In genomic region chr9:135979472-135980166, GRCh38 we compare ENCODE assay signal across 24 cellular contexts. TPM values are rescaled to one million over a fixed set of nuclear protein-coding genes. Genes with fewer than 3 reads are reported as not detected.
A peak's percentile ranks its signal among the peaks of the same experiment; 100 is the strongest.
DNase-seq lines count a peak whose midpoint lies in the region; TF ChIP-seq lines count a peak whose summit lies in the region.
"Had no signal": no experiment of that assay in that cellular context is flagged by ENCODE, and none has a peak within 500 bp of the region (broad histone marks: within the 10 kb centered on the region; RNA-seq: fewer than 3 reads in every experiment).

No MANE protein-coding gene starts in this region.

- no peaks in the 10 kb centered on the region for H3K9me3 ChIP-seq in tibial nerve
- H3K9me3 ChIP-seq: heart left ventricle, right lobe of liver, suprapubic skin had no signal

- POLR2A ChIA-PET in activated CD4-positive, alpha-beta T cell treated with anti-CD3 and anti-CD28 coated beads, Interleukin-2, amount 10 ng/mL, durations not matched to agents 7 days and 5 days (lab: Charles Lee), result no interaction called here

- peak overlapping the region; percentile 65 for H3K27ac ChIP-seq in layer of hippocampus (ENCODE audit: low read depth, low read length)
- peak overlapping the region; percentile 56 to 89 (median 70) for H3K27ac ChIP-seq in tibial nerve
- H3K27ac ChIP-seq: heart left ventricle, neural progenitor cell, right lobe of liver, suprapubic skin had no signal

- CTCF ChIA-PET in activated CD4-positive, alpha-beta T cell treated with anti-CD3 and anti-CD28 coated beads, Interleukin-2, amount 10 ng/mL, durations not matched to agents 7 days and 5 days (lab: Charles Lee), result no interaction called here

- H3K27me3 ChIP-seq in layer of hippocampus (ENCODE audit: control insufficient read depth, insufficient read depth, low read length), result no peaks in the 10 kb centered on the region
- H3K27me3 ChIP-seq in tibial nerve, result peaks cover 0 to 12% of the 10 kb centered on the region in 2 donors
- H3K27me3 ChIP-seq: neural progenitor cell, right lobe of liver had no signal

- H3K27ac Mint-ChIP-seq in activated CD4-positive, alpha-beta T cell treated with anti-CD3 and anti-CD28 coated beads, Interleukin-2, amount 10 ng/mL, durations not matched to agents 7 days and 5 days, result peak overlapping the region; percentile 90
- H3K27ac Mint-ChIP-seq in activated naive CD8-positive, alpha-beta T cell, result no peak overlapping the region
- H3K27ac Mint-ChIP-seq: activated T-cell treated with anti-CD3 and anti-CD28 coated beads, Interleukin-2, amount 50 U/mL, for 24 hours; stimulated activated effector memory CD8-positive, alpha-beta T cell treated with anti-CD3 and anti-CD28 coated beads, Interleukin-12 subunit alpha, Interleukin-12 subunit beta, amount 100 ng/mL, for 72 hours had no signal

- DNase-seq in activated CD4-positive, alpha-beta T cell treated with anti-CD3 and anti-CD28 coated beads, Interleukin-2, amount 10 ng/mL, durations not matched to agents 7 days and 5 days, result no peak
- DNase-seq in activated CD4-positive, alpha-beta T cell treated with anti-CD3 and anti-CD28 coated beads for 4 hours, result no peak
- DNase-seq in tibial nerve (ENCODE audit: low spot score in 2 of 2) (no peak), iPS-NIHi7 (ENCODE audit: extremely low spot score) (no peak), NK-92 (lab: John Stamatoyannopoulos, UW; ENCODE audit: unreplicated experiment) (no peak), NCI-H510A treated with DMSO at 0.1 percent for 48 hours (lab: John Stamatoyannopoulos, UW) (no peak)
- DNase-seq: AML-193, amniotic stem cell, erythroblast, heart left ventricle, KG1, MM.1S, NCI-H1417, NCI-H2029 treated with DMSO at 0.1 percent for 48 hours, NCI-H226, NCI-H748 treated with DMSO at 0.1 percent for 48 hours had no signal

- no peak overlapping the region for H3K4me3 Mint-ChIP-seq in activated CD4-positive, alpha-beta T cell treated with anti-CD3 and anti-CD28 coated beads, Interleukin-2, amount 10 ng/mL, durations not matched to agents 7 days and 5 days
- H3K4me3 Mint-ChIP-seq in activated naive CD8-positive, alpha-beta T cell, result peak overlapping the region; percentile 40
- H3K4me3 Mint-ChIP-seq: activated T-cell treated with anti-CD3 and anti-CD28 coated beads, Interleukin-2, amount 50 U/mL, for 24 hours; neural progenitor cell; stimulated activated effector memory CD8-positive, alpha-beta T cell treated with anti-CD3 and anti-CD28 coated beads, Interleukin-12 subunit alpha, Interleukin-12 subunit beta, amount 100 ng/mL, for 72 hours; T-helper 1 cell treated with Interleukin-12 subunit alpha and Interleukin-12 subunit beta and Interleukin-4 antibody, amounts not matched to agents 30 μg/mL and 1 μg/mL, for 36 hours had no signal

- TF ChIP-seq CTCF in tibial nerve (IDR thresholded peaks at IDR 0.05), result no peak

- H3K9me3 Mint-ChIP-seq in activated CD4-positive, alpha-beta T cell treated with anti-CD3 and anti-CD28 coated beads, Interleukin-2, amount 10 ng/mL, durations not matched to agents 7 days and 5 days, result no peaks in the 10 kb centered on the region
- no peaks in the 10 kb centered on the region for H3K9me3 Mint-ChIP-seq in activated naive CD8-positive, alpha-beta T cell (ENCODE audit: low read depth)
- H3K9me3 Mint-ChIP-seq: activated T-cell treated with anti-CD3 and anti-CD28 coated beads, Interleukin-2, amount 50 U/mL, for 24 hours; neural progenitor cell; stimulated activated effector memory CD8-positive, alpha-beta T cell treated with anti-CD3 and anti-CD28 coated beads, Interleukin-12 subunit alpha, Interleukin-12 subunit beta, amount 100 ng/mL, for 72 hours; T-helper 1 cell treated with Interleukin-12 subunit alpha and Interleukin-12 subunit beta and Interleukin-4 antibody, amounts not matched to agents 30 μg/mL and 1 μg/mL, for 36 hours had no signal

- 50 to 52% methylated on average over 16 to 20 of the region's 20 CpGs for WGBS in tibial nerve, 2 donors

- H3K4me3 ChIP-seq in tibial nerve, result no peak overlapping the region
- H3K4me3 ChIP-seq: heart left ventricle, neural progenitor cell, right lobe of liver, suprapubic skin had no signal

- TF ChIP-seq EP300 in tibial nerve (IDR thresholded peaks at IDR 0.05), result no peak

- no peaks in the 10 kb centered on the region for H3K36me3 Mint-ChIP-seq in activated CD4-positive, alpha-beta T cell treated with anti-CD3 and anti-CD28 coated beads, Interleukin-2, amount 10 ng/mL, durations not matched to agents 7 days and 5 days (ENCODE audit: low read depth)
- no peaks in the 10 kb centered on the region for H3K36me3 Mint-ChIP-seq in activated naive CD8-positive, alpha-beta T cell
- H3K36me3 Mint-ChIP-seq: neural progenitor cell; stimulated activated effector memory CD8-positive, alpha-beta T cell treated with anti-CD3 and anti-CD28 coated beads, Interleukin-12 subunit alpha, Interleukin-12 subunit beta, amount 100 ng/mL, for 72 hours had no signal

- no peaks in the 10 kb centered on the region for H3K27me3 Mint-ChIP-seq in activated CD4-positive, alpha-beta T cell treated with anti-CD3 and anti-CD28 coated beads, Interleukin-2, amount 10 ng/mL, durations not matched to agents 7 days and 5 days
- H3K27me3 Mint-ChIP-seq in activated naive CD8-positive, alpha-beta T cell, result no peaks in the 10 kb centered on the region
- H3K27me3 Mint-ChIP-seq: activated T-cell treated with anti-CD3 and anti-CD28 coated beads, Interleukin-2, amount 50 U/mL, for 24 hours had no signal

- H3K4me1 Mint-ChIP-seq in activated CD4-positive, alpha-beta T cell treated with anti-CD3 and anti-CD28 coated beads, Interleukin-2, amount 10 ng/mL, durations not matched to agents 7 days and 5 days, result peaks cover 15% of the 10 kb centered on the region
- peaks cover 10% of the 10 kb centered on the region for H3K4me1 Mint-ChIP-seq in activated naive CD8-positive, alpha-beta T cell (ENCODE audit: low read depth)

- H3K36me3 ChIP-seq in tibial nerve, result no peaks in the 10 kb centered on the region
- H3K36me3 ChIP-seq: heart left ventricle, neural progenitor cell, right lobe of liver, suprapubic skin had no signal

- TF ChIP-seq POLR2A in tibial nerve (IDR thresholded peaks at IDR 0.05), result no peak

- peaks cover 0 to 46% (median 23%) of the 10 kb centered on the region in 4 donors for H3K4me1 ChIP-seq in tibial nerve
- H3K4me1 ChIP-seq: right lobe of liver had no signal

RNA-seq across cellular contexts. Expression of gene UBAC1, which starts 18.4 kb away (rescaled TPM):
- 10 to 100 TPM; 29.7 to 32.6 TPM for total RNA-seq in activated CD4-positive, alpha-beta T cell treated with anti-CD3 and anti-CD28 coated beads, Interleukin-2, amount 10 ng/mL, durations not matched to agents 7 days and 5 days
- total RNA-seq in tibial nerve, result 10 to 100 TPM; 48.6 to 61.4 (median 55.9) TPM
